Comparison of ENCODE assay signal across 8 cellular contexts in the genomic region with DNA sequence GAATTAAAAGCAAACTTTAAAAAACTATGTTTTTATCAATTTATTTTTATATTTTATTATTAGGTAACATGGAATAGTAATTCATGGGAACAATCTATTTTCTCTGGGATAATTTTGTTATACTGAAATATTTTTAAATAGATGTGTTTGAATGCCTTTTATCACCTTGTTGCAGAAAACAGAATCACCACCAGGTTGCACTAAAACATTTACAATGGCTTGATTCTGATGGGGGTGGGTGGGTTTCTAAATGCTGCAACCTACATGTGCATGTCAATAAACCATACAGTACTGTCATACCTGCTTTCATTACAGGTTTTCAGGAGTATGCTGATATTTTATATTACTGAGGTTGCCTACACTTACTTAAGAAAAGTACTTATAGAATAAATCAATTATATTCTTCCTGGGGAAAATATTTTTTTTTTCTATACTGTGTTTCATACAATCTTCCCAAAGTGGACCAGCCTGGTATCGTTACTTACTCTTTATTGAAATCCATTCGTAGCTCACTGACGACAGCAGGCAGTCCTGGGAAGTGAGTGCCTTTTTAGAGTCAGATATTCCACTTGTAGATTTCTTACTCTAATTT.
DNase-seq lines count a peak whose midpoint lies in the region; ATAC-seq and TF ChIP-seq lines count a peak whose summit lies in the region.

No MANE protein-coding gene starts in this region.

- intact Hi-C loops in MCF 10A (cut with micrococcal nuclease), result loop anchor here (1.0 kb wide), 7 partner anchors 166 to 781 kb away; no protein-coding TSS in a partner anchor
- intact Hi-C loops in breast epithelium (cut with DNase I; ENCODE audit: low total_unique reads), result no loop called here
- intact Hi-C loops in gastrocnemius medialis (cut with DNase I; ENCODE audit: low total_unique reads), result no loop called here

- no peak for TF ChIP-seq POLR2A in breast epithelium (IDR thresholded peaks at IDR 0.05)
- TF ChIP-seq POLR2A in gastrocnemius medialis (IDR thresholded peaks at IDR 0.05), result no peak

- POLR2A ChIA-PET in MCF 10A (lab: Yijun Ruan, JAX), result interaction anchor here (0.7 to 1.7 kb wide), 2 partner anchors 162 to 164 kb away, joined by 3 to 8 read pairs; no protein-coding TSS in a partner anchor

- ATAC-seq in GM21723 (IDR thresholded peaks at IDR 0.05; ENCODE audit: unreplicated experiment) (no peak), gastrocnemius medialis (no peak)

- no peaks in the 10 kb centered on the region for H3K27me3 Mint-ChIP-seq in MCF 10A (ENCODE audit: insufficient read depth, unreplicated experiment)

- in situ Hi-C loops in gastrocnemius medialis (cut with MboI; ENCODE audit: low sequenced_read_pairs in 4 of 4), result loop anchor here in 2 of 4 donors (25.0 kb wide), 2 partner anchors 791 to 1741 kb away; no protein-coding TSS in a partner anchor

- no peak overlapping the region for H3K27ac Mint-ChIP-seq in MCF 10A (ENCODE audit: low read depth, unreplicated experiment)

- TF ChIP-seq CTCF in MCF 10A (IDR thresholded peaks at IDR 0.05; ENCODE audit: unreplicated experiment), result peak; percentile 89
- peak in 1 of 3 donors; percentile 21 for TF ChIP-seq CTCF in breast epithelium (IDR thresholded peaks at IDR 0.05)
- no peak for TF ChIP-seq CTCF in gastrocnemius medialis (IDR thresholded peaks at IDR 0.05 in 4 of 5, conservative IDR thresholded peaks at IDR 0.05 in 1 of 5)

- H3K4me1 Mint-ChIP-seq in MCF 10A (ENCODE audit: insufficient read depth, unreplicated experiment), result peaks cover 4% of the 10 kb centered on the region

- H3K4me3 ChIP-seq in breast epithelium, result no peak overlapping the region
- H3K4me3 ChIP-seq in gastrocnemius medialis, result no peak overlapping the region
- H3K4me3 ChIP-seq in H7 (ENCODE audit: insufficient read depth, low read depth, low read length), result no peak overlapping the region

- no peaks in the 10 kb centered on the region for H3K27me3 ChIP-seq in breast epithelium
- no peaks in the 10 kb centered on the region for H3K27me3 ChIP-seq in gastrocnemius medialis
- no peaks in the 10 kb centered on the region for H3K27me3 ChIP-seq in H7 (ENCODE audit: control insufficient read depth, insufficient read depth, low read length)

- no peak overlapping the region for H3K4me3 Mint-ChIP-seq in MCF 10A (ENCODE audit: unreplicated experiment)

- H3K4me1 ChIP-seq in breast epithelium, result no peaks in the 10 kb centered on the region
- peaks cover 5 to 12% of the 10 kb centered on the region in 2 donors for H3K4me1 ChIP-seq in gastrocnemius medialis

- BruUV-seq in MCF 10A (replicated peaks; lab: Mats Ljungman, UMichigan), result no TSS peak

- no peaks in the 10 kb centered on the region for H3K9me3 ChIP-seq in breast epithelium
- H3K9me3 ChIP-seq in gastrocnemius medialis, result no peaks in the 10 kb centered on the region

- H3K27ac ChIP-seq in breast epithelium (no peak overlapping the region), gastrocnemius medialis (no peak overlapping the region)

- H3K36me3 Mint-ChIP-seq in MCF 10A (ENCODE audit: insufficient read depth, unreplicated experiment), result no peaks in the 10 kb centered on the region

- DNase-seq in MCF 10A (ENCODE audit: unreplicated experiment) (peak; percentile 70), breast epithelium (ENCODE audit: low spot score in 2 of 2) (no peak), NCI-H146 (lab: John Stamatoyannopoulos, UW) (peak; percentile 42), astrocyte of the hippocampus (ENCODE audit: low read depth, low spot score) (peak; percentile 62), medulla oblongata (ENCODE audit: extremely low spot score) (peak; percentile 67), gastrocnemius medialis (no peak), H7 (no peak)

- CTCF ChIA-PET in MCF 10A (lab: Yijun Ruan, JAX), result interaction anchor here (0.6 to 5.2 kb wide), 20 partner anchors 10 to 1604 kb away, joined by 3 to 37 read pairs (median 4); no protein-coding TSS in a partner anchor

- H3K36me3 ChIP-seq in breast epithelium (no peaks in the 10 kb centered on the region), gastrocnemius medialis (no peaks in the 10 kb centered on the region), H7 (replicated peaks; ENCODE audit: control insufficient read depth, insufficient read depth, low read length) (no peaks in the 10 kb centered on the region)

- H3K9me3 Mint-ChIP-seq in MCF 10A (ENCODE audit: unreplicated experiment), result peaks cover 7% of the 10 kb centered on the region

Comparison
In these comparisons a context has a peak if more than half of its experiments do, and no peak if none do; other contexts are left out.
1. DNase-seq: peak in MCF 10A (single experiment), NCI-H146 (single experiment), astrocyte of the hippocampus (single experiment) and medulla oblongata (single experiment); none in breast epithelium (0 of 2), gastrocnemius medialis (0 of 2) and H7 (single experiment).